ENCODE assay signal across 19 cellular contexts in genomic region chr7:119931230-119931824, GRCh38.
DNase-seq lines count a peak whose midpoint lies in the region; ATAC-seq, FAIRE-seq and TF ChIP-seq lines count a peak whose summit lies in the region.
"Had no signal": no experiment of that assay in that cellular context is flagged by ENCODE, and none has a peak within 500 bp of the region (broad histone marks: within the 10 kb centered on the region; RNA-seq: fewer than 3 reads in every experiment).

No MANE protein-coding gene starts in this region.

- 20% methylated on average over 1 of the region's 1 CpG for WGBS in K562 (ENCODE audit: insufficient coverage, low coverage, missing lambda C conversion rate)
- 63% methylated on average over 1 of the region's 1 CpG for WGBS in right lobe of liver (ENCODE audit: insufficient coverage, low coverage, low lambda C conversion rate, missing lambda C conversion rate)

- H3K27ac ChIP-seq in HCT116 (ENCODE audit: low read depth, low read length) (no peak overlapping the region), K562 (ENCODE audit: extremely low read depth, low read depth, low read length) (peak overlapping the region; percentile 21; the same call in 1 of the 3 replicates), right lobe of liver (no peak overlapping the region)

- H3K9me3 ChIP-seq in HCT116 (ENCODE audit: control insufficient read depth in 1 of 2, insufficient read depth in 1 of 2, low read depth in 1 of 2, low read length in 2 of 2), result no peaks in the 10 kb centered on the region
- H3K9me3 ChIP-seq in K562 (replicated peaks; ENCODE audit: control insufficient read depth, insufficient read depth, low read depth, low read length), result peaks cover 5% of the 10 kb centered on the region; the same call in 1 of the 2 replicates
- no peaks in the 10 kb centered on the region for H3K9me3 ChIP-seq in right lobe of liver

- ATAC-seq in HCT116 (no peak), K562 (peak; percentile 87), right lobe of liver (no peak)
- ATAC-seq: HepG2 had no signal

- TF ChIP-seq EP300 in K562 (IDR thresholded peaks at IDR 0.05; ENCODE audit: low read length), result peak; percentile 26; the same call in 1 of the 2 replicates

- RAD21 ChIA-PET in HCT116 (lab: Charles Lee; ENCODE audit: low non-redundant PET in 1 of 2, low total read pairs in 2 of 2, uncharacterized antibody in 2 of 2, unreplicated experiment in 2 of 2), result no interaction called here

- intact Hi-C loops in HCT116 (cut with micrococcal nuclease), result loop anchor here (10.0 kb wide), 1 partner anchor 793 kb away; no protein-coding TSS in a partner anchor
- intact Hi-C loops in K562 (cut with micrococcal nuclease), result loop anchor here (10.0 kb wide), 2 partner anchors 123 to 343 kb away; partner anchors contain the start of gene KCND2
- intact Hi-C loops in right lobe of liver (cut with DNase I), result no loop called here

- FAIRE-seq in K562 (lab: Jason Lieb, UNC), result peak; percentile 67
- FAIRE-seq: GM12891, HepG2, HTR-8/SVneo had no signal

- H3K27me3 Mint-ChIP-seq in type B pancreatic cell, result peaks cover 5% of the 10 kb centered on the region
- H3K27me3 Mint-ChIP-seq: B cell; CD4-positive, alpha-beta T cell had no signal

- no peak overlapping the region for H3K4me3 ChIP-seq in HCT116 (replicated peaks in 1 of 2; ENCODE audit: low read depth in 1 of 2, low read length in 2 of 2)
- H3K4me3 ChIP-seq in K562, result no peak overlapping the region
- no peak overlapping the region for H3K4me3 ChIP-seq in right lobe of liver

- BruUV-seq in HCT116 (replicated peaks; lab: Mats Ljungman, UMichigan) (no TSS peak), K562 (replicated peaks; lab: Mats Ljungman, UMichigan) (no TSS peak)

- no peaks in the 10 kb centered on the region for H3K9me3 Mint-ChIP-seq in type B pancreatic cell

- no peak overlapping the region for H3K4me2 ChIP-seq in HCT116 (ENCODE audit: low read length)
- H3K4me2 ChIP-seq in K562 (ENCODE audit: insufficient read depth, low read length), result peak overlapping the region; percentile 31

- H3K9ac ChIP-seq in HCT116 (ENCODE audit: low read length) (no peak overlapping the region), K562 (ENCODE audit: insufficient read depth in 1 of 2, low read depth in 2 of 2, low read length in 2 of 2) (no peak overlapping the region)

- H3K4me3 Mint-ChIP-seq in type B pancreatic cell, result no peak overlapping the region
- H3K4me3 Mint-ChIP-seq: B cell; CD4-positive, alpha-beta T cell had no signal

- TF ChIP-seq RAD21 in HCT116 (IDR thresholded peaks at IDR 0.05; ENCODE audit: low read depth), result no peak
- TF ChIP-seq RAD21 in K562 (CRISPR knock-in tag; conservative IDR thresholded peaks at IDR 0.05 in 1 of 2, IDR thresholded peaks at IDR 0.05 in 1 of 2), result no peak

- H3K79me2 ChIP-seq in HCT116 (ENCODE audit: insufficient read depth, low read length) (no peaks in the 10 kb centered on the region), K562 (ENCODE audit: control insufficient read depth, insufficient read depth, low read length) (no peaks in the 10 kb centered on the region)

- no peaks in the 10 kb centered on the region for H3K4me1 Mint-ChIP-seq in type B pancreatic cell (ENCODE audit: unreplicated experiment)
- H3K4me1 Mint-ChIP-seq: B cell had no signal

- H3K27me3 ChIP-seq in HCT116 (ENCODE audit: insufficient read depth, low read length) (no peaks in the 10 kb centered on the region), K562 (ENCODE audit: control insufficient read depth in 2 of 2, insufficient read depth in 2 of 2, low read length in 2 of 2) (no peaks in the 10 kb centered on the region), right lobe of liver (no peaks in the 10 kb centered on the region)

- TF ChIP-seq POLR2A in HCT116 (IDR thresholded peaks at IDR 0.05; ENCODE audit: borderline replicate concordance, extremely low read depth, insufficient read depth, insufficient read length) (no peak), K562 (conservative IDR thresholded peaks at IDR 0.05) (no peak), right lobe of liver (IDR thresholded peaks at IDR 0.05) (no peak)

- no peaks in the 10 kb centered on the region for H3K36me3 Mint-ChIP-seq in type B pancreatic cell

- H3K9me2 ChIP-seq in HCT116 (ENCODE audit: insufficient read depth), result no peaks in the 10 kb centered on the region

- no peaks in the 10 kb centered on the region for H3K9me1 ChIP-seq in K562 (ENCODE audit: control insufficient read depth, insufficient read depth, low read length)

- CTCF ChIA-PET in HCT116 (lab: Charles Lee) (no interaction called here), K562 (lab: Yijun Ruan, JAX; ENCODE audit: low intra/inter-chr PET ratio) (no interaction called here)

- in situ Hi-C loops in K562 (cut with MboI), result no loop called here

- H4K20me1 ChIP-seq in HCT116 (ENCODE audit: insufficient read depth) (no peaks in the 10 kb centered on the region), K562 (replicated peaks; ENCODE audit: control insufficient read depth, insufficient read depth, low read length) (no peaks in the 10 kb centered on the region)

- no peak for DNase-seq in HCT116 (ENCODE audit: low read depth, low spot score)
- DNase-seq in amniotic epithelial cell (ENCODE audit: low read depth), result peak; percentile 76
- DNase-seq in K562 (ENCODE audit: extremely low read depth in 1 of 4, low spot score in 3 of 4), result peak; percentile 44 to 67 (median 54)
- DNase-seq in renal cortical epithelial cell (ENCODE audit: low read depth), result peak; percentile 8
- no peak for DNase-seq in HCEC 1CT
- no peak for DNase-seq in hypothalamus (lab: John Stamatoyannopoulos, UW)
- no peak for DNase-seq in type B pancreatic cell (ENCODE audit: extremely low spot score, unreplicated experiment)
- DNase-seq in right lobe of liver, result no peak
- DNase-seq: ACHN; C1 segment of cervical spinal cord; Calu3; CD4-positive, alpha-beta T cell; DMS 273 treated with DMSO at 0.1 percent for 48 hours; DMS79; H7 had no signal

- POLR2A ChIA-PET in HCT116 (lab: Charles Lee), result no interaction called here
- POLR2A ChIA-PET in K562 (lab: Yijun Ruan, JAX), result interaction anchor here (1.5 to 1.6 kb wide), 2 partner anchors 10 to 25 kb away, joined by 7 to 11 read pairs; no protein-coding TSS in a partner anchor

- H3K36me3 ChIP-seq in HCT116 (ENCODE audit: control insufficient read depth in 1 of 2, insufficient read depth in 2 of 2, low read length in 2 of 2) (no peaks in the 10 kb centered on the region), K562 (ENCODE audit: control insufficient read depth, insufficient read depth, low read length) (no peaks in the 10 kb centered on the region), right lobe of liver (no peaks in the 10 kb centered on the region)

- H3K27ac Mint-ChIP-seq in type B pancreatic cell, result no peak overlapping the region
- H3K27ac Mint-ChIP-seq: B cell; CD4-positive, alpha-beta T cell had no signal

- TF ChIP-seq CTCF in HCT116 (IDR thresholded peaks at IDR 0.05 in 2 of 3, conservative IDR thresholded peaks at IDR 0.05 in 1 of 3; ENCODE audit: borderline replicate concordance in 1 of 3, insufficient read depth in 1 of 3, low read depth in 2 of 3, low read length in 2 of 3), result no peak
- TF ChIP-seq CTCF in K562 (IDR thresholded peaks at IDR 0.05 in 2 of 3, conservative IDR thresholded peaks at IDR 0.05 in 1 of 3; ENCODE audit: insufficient read depth in 2 of 3, low read depth in 1 of 3, low read length in 3 of 3), result no peak
- no peak for TF ChIP-seq CTCF in type B pancreatic cell (conservative IDR thresholded peaks at IDR 0.05)
- TF ChIP-seq CTCF in right lobe of liver (IDR thresholded peaks at IDR 0.05), result no peak

- H3K4me1 ChIP-seq in HCT116 (ENCODE audit: control insufficient read depth in 1 of 2, insufficient read depth in 2 of 2, low read length in 2 of 2), result no peaks in the 10 kb centered on the region
- peaks cover 0 to 3% of the 10 kb centered on the region in 2 experiments; a peak in 1 of 5 replicates for H3K4me1 ChIP-seq in K562 (replicated peaks in 1 of 2; ENCODE audit: control insufficient read depth in 2 of 2, insufficient read depth in 2 of 2, low read length in 2 of 2)
- no peaks in the 10 kb centered on the region for H3K4me1 ChIP-seq in right lobe of liver

- H2AFZ ChIP-seq in HCT116 (ENCODE audit: low read depth, low read length, poor library complexity, severe bottlenecking) (peak overlapping the region; percentile 35), K562 (ENCODE audit: low read depth, low read length) (peak overlapping the region; percentile 65)

TF ChIP-seq in HCT116, 20 proteins besides CTCF, POLR2A, EP300 and RAD21 (continues in another document):
- TF ChIP-seq ELF1 (IDR thresholded peaks at IDR 0.05; ENCODE audit: borderline replicate concordance, low read depth) (no peak), JUND (IDR thresholded peaks at IDR 0.05) (no peak)

TF ChIP-seq in K562, 482 proteins besides CTCF, POLR2A, EP300 and RAD21 (continues in another document):
- no peak for TF ChIP-seq POU5F1 (IDR thresholded peaks at IDR 0.05; ENCODE audit: borderline replicate concordance, low read depth, low read length, partially characterized antibody)
- TF ChIP-seq MCM2 (IDR thresholded peaks at IDR 0.05; ENCODE audit: low read depth), result no peak
- no peak for TF ChIP-seq GTF2B (IDR thresholded peaks at IDR 0.05; ENCODE audit: extremely low read depth, insufficient read length)
- peak; percentile 41; the same call in 1 of the 2 replicates for TF ChIP-seq C11orf30 (IDR thresholded peaks at IDR 0.05; ENCODE audit: low read depth)
- peak; percentile 42; the same call in 1 of the 2 replicates for TF ChIP-seq MAFF (IDR thresholded peaks at IDR 0.05; ENCODE audit: low read length)
- TF ChIP-seq IFI16 (CRISPR knock-in tag; IDR thresholded peaks at IDR 0.05), result no peak
- TF ChIP-seq ZNF766 (CRISPR knock-in tag; conservative IDR thresholded peaks at IDR 0.05), result no peak
- no peak for TF ChIP-seq CBFA2T2 (conservative IDR thresholded peaks at IDR 0.05)
- no peak for TF ChIP-seq KDM1A (IDR thresholded peaks at IDR 0.05)
- TF ChIP-seq SNIP1 (IDR thresholded peaks at IDR 0.05; ENCODE audit: low read depth), result no peak
- TF ChIP-seq L3MBTL2 (IDR thresholded peaks at IDR 0.05), result no peak
- no peak for TF ChIP-seq ZNF408 (CRISPR knock-in tag; IDR thresholded peaks at IDR 0.05; ENCODE audit: low read depth)
- no peak for TF ChIP-seq MXD1 (CRISPR knock-in tag; IDR thresholded peaks at IDR 0.05; ENCODE audit: borderline replicate concordance, poor library complexity, severe bottlenecking)
- TF ChIP-seq TAF7 (tag; IDR thresholded peaks at IDR 0.05), result no peak

Comparison
In these comparisons a context has a peak if more than half of its experiments do, and no peak if none do; other contexts are left out.
1. DNase-seq: peak in amniotic epithelial cell (single experiment), K562 (4 of 4) and renal cortical epithelial cell (single experiment); none in HCT116 (single experiment), HCEC 1CT (single experiment), hypothalamus (0 of 51), type B pancreatic cell (single experiment) and right lobe of liver (0 of 3).
2. intact Hi-C loops: an anchor here in HCT116 (10.0 kb wide) and K562 (10.0 kb wide); none called in right lobe of liver.